Comparison of ENCODE assay signal across 1 cellular context in genomic region chr1:108856994-108857393, GRCh38.
TF ChIP-seq lines count a peak whose summit lies in the region.

A gene with protein sequence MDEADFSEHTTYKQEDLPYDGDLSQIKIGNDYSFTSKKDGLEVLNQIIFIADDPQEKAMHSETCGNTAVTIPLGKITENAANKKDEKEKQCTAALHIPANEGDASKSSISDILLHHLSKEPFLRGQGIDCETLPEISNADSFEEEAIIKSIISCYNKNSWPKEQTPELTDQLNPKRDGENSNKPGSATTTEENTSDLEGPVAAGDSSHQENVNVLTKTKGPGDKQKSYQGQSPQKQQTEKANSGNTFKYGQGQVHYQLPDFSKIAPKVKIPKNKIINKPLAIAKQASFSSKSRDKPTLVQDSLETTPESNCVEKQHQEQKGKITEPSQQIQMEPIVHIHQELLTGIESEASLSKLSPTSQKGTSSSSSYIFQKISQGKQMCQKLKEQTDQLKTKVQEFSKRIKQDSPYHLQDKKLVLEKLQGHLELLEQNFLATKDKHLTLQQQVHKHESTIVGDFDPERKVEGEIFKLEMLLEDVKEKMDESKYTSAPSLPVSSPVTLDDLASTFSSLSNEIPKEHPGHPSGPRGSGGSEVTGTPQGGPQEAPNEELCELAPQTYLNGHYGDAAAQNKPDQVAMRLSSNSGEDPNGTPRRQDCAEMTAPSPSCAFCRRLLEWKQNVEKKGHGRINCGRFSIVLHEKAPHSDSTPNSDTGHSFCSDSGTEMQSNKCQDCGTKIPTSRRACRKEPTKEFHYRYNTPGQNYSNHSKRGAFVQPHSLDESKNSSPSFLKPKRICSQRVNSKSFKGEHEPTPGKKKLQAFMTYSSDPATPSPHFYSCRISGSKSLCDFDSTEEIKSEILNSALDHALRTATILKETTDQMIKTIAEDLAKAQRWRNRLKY (minus strand): TSS chr1:108857094. CDS start chr1:108852664, 4,430 bp downstream.

TF ChIP-seq in GM23338, 12 proteins besides CTCF, POLR2A, EP300 and RAD21:
- TF ChIP-seq JUNB (IDR thresholded peaks at IDR 0.05; ENCODE audit: unreplicated experiment) = no peak
- no peak for TF ChIP-seq ZNF331 (CRISPR knock-in tag; IDR thresholded peaks at IDR 0.05; ENCODE audit: low read depth)
- no peak for TF ChIP-seq STAT1 (IDR thresholded peaks at IDR 0.05; ENCODE audit: unreplicated experiment)
- no peak for TF ChIP-seq CREB1 (CRISPR knock-in tag; IDR thresholded peaks at IDR 0.05; ENCODE audit: low read depth)
- no peak for TF ChIP-seq NANOG (IDR thresholded peaks at IDR 0.05; ENCODE audit: borderline replicate concordance)
- TF ChIP-seq, protein P1, sequence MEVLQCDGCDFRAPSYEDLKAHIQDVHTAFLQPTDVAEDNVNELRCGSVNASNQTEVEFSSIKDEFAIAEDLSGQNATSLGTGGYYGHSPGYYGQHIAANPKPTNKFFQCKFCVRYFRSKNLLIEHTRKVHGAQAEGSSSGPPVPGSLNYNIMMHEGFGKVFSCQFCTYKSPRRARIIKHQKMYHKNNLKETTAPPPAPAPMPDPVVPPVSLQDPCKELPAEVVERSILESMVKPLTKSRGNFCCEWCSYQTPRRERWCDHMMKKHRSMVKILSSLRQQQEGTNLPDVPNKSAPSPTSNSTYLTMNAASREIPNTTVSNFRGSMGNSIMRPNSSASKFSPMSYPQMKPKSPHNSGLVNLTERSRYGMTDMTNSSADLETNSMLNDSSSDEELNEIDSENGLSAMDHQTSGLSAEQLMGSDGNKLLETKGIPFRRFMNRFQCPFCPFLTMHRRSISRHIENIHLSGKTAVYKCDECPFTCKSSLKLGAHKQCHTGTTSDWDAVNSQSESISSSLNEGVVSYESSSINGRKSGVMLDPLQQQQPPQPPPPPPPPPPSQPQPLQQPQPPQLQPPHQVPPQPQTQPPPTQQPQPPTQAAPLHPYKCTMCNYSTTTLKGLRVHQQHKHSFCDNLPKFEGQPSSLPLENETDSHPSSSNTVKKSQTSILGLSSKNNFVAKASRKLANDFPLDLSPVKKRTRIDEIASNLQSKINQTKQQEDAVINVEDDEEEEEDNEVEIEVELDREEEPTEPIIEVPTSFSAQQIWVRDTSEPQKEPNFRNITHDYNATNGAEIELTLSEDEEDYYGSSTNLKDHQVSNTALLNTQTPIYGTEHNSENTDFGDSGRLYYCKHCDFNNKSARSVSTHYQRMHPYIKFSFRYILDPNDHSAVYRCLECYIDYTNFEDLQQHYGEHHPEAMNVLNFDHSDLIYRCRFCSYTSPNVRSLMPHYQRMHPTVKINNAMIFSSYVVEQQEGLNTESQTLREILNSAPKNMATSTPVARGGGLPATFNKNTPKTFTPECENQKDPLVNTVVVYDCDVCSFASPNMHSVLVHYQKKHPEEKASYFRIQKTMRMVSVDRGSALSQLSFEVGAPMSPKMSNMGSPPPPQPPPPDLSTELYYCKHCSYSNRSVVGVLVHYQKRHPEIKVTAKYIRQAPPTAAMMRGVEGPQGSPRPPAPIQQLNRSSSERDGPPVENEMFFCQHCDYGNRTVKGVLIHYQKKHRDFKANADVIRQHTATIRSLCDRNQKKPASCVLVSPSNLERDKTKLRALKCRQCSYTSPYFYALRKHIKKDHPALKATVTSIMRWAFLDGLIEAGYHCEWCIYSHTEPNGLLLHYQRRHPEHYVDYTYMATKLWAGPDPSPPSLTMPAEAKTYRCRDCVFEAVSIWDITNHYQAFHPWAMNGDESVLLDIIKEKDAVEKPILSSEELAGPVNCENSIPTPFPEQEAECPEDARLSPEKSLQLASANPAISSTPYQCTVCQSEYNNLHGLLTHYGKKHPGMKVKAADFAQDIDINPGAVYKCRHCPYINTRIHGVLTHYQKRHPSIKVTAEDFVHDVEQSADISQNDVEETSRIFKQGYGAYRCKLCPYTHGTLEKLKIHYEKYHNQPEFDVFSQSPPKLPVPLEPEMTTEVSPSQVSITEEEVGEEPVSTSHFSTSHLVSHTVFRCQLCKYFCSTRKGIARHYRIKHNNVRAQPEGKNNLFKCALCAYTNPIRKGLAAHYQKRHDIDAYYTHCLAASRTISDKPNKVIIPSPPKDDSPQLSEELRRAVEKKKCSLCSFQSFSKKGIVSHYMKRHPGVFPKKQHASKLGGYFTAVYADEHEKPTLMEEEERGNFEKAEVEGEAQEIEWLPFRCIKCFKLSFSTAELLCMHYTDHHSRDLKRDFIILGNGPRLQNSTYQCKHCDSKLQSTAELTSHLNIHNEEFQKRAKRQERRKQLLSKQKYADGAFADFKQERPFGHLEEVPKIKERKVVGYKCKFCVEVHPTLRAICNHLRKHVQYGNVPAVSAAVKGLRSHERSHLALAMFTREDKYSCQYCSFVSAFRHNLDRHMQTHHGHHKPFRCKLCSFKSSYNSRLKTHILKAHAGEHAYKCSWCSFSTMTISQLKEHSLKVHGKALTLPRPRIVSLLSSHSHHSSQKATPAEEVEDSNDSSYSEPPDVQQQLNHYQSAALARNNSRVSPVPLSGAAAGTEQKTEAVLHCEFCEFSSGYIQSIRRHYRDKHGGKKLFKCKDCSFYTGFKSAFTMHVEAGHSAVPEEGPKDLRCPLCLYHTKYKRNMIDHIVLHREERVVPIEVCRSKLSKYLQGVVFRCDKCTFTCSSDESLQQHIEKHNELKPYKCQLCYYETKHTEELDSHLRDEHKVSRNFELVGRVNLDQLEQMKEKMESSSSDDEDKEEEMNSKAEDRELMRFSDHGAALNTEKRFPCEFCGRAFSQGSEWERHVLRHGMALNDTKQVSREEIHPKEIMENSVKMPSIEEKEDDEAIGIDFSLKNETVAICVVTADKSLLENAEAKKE (CRISPR knock-in tag; IDR thresholded peaks at IDR 0.05) = no peak
- TF ChIP-seq ZNF114 (CRISPR knock-in tag; IDR thresholded peaks at IDR 0.05) = no peak
- TF ChIP-seq EZH2phosphoT487 (IDR thresholded peaks at IDR 0.05; ENCODE audit: unreplicated experiment) = no peak
- TF ChIP-seq, protein P2, sequence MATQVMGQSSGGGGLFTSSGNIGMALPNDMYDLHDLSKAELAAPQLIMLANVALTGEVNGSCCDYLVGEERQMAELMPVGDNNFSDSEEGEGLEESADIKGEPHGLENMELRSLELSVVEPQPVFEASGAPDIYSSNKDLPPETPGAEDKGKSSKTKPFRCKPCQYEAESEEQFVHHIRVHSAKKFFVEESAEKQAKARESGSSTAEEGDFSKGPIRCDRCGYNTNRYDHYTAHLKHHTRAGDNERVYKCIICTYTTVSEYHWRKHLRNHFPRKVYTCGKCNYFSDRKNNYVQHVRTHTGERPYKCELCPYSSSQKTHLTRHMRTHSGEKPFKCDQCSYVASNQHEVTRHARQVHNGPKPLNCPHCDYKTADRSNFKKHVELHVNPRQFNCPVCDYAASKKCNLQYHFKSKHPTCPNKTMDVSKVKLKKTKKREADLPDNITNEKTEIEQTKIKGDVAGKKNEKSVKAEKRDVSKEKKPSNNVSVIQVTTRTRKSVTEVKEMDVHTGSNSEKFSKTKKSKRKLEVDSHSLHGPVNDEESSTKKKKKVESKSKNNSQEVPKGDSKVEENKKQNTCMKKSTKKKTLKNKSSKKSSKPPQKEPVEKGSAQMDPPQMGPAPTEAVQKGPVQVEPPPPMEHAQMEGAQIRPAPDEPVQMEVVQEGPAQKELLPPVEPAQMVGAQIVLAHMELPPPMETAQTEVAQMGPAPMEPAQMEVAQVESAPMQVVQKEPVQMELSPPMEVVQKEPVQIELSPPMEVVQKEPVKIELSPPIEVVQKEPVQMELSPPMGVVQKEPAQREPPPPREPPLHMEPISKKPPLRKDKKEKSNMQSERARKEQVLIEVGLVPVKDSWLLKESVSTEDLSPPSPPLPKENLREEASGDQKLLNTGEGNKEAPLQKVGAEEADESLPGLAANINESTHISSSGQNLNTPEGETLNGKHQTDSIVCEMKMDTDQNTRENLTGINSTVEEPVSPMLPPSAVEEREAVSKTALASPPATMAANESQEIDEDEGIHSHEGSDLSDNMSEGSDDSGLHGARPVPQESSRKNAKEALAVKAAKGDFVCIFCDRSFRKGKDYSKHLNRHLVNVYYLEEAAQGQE (IDR thresholded peaks at IDR 0.05; ENCODE audit: unreplicated experiment) = no peak
- TF ChIP-seq, protein P3, sequence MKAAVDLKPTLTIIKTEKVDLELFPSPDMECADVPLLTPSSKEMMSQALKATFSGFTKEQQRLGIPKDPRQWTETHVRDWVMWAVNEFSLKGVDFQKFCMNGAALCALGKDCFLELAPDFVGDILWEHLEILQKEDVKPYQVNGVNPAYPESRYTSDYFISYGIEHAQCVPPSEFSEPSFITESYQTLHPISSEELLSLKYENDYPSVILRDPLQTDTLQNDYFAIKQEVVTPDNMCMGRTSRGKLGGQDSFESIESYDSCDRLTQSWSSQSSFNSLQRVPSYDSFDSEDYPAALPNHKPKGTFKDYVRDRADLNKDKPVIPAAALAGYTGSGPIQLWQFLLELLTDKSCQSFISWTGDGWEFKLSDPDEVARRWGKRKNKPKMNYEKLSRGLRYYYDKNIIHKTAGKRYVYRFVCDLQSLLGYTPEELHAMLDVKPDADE (IDR thresholded peaks at IDR 0.05) = no peak
- no peak for TF ChIP-seq EZH2 (IDR thresholded peaks at IDR 0.05; ENCODE audit: low read depth, unreplicated experiment)
- TF ChIP-seq POLR2AphosphoS5 (IDR thresholded peaks at IDR 0.05; ENCODE audit: low read depth) = no peak
